Comparison of ENCODE assay signal across 12 cellular contexts in the genomic region with DNA sequence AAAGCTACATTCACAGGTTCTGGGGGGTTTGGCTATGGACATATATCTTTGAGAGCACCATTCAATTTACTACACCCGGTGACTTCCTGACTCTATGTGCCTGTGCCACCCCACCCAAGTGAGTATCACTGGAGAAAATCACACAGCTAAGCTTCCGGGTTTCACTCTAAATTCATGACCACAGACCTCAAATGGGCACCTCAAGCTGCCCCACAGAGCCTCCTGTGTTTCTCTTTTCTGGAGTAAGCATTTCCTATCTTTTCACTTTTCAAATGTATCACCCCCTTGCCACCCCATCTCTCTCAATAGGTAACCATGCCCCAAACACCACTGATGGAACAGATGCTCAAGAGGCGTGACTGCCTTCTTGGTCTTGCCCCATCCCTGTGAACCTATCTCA. TPM values are rescaled to one million over a fixed set of nuclear protein-coding genes. Genes with fewer than 3 reads are reported as not detected.
A peak's percentile ranks its signal among the peaks of the same experiment; 100 is the strongest.
DNase-seq lines count a peak whose midpoint lies in the region; ATAC-seq, FAIRE-seq and TF ChIP-seq lines count a peak whose summit lies in the region.
"Had no signal": no experiment of that assay in that cellular context is flagged by ENCODE, and none has a peak within 500 bp of the region (broad histone marks: within the 10 kb centered on the region; RNA-seq: fewer than 3 reads in every experiment).

No MANE protein-coding gene starts in this region.

- H3K4me1 Mint-ChIP-seq in CD14-positive monocyte (peaks cover 76% of the 10 kb centered on the region), type B pancreatic cell (ENCODE audit: unreplicated experiment) (no peaks in the 10 kb centered on the region)
- peaks cover 41 to 44% of the 10 kb centered on the region in 2 donors for H3K4me1 Mint-ChIP-seq in effector memory CD8-positive, alpha-beta T cell (ENCODE audit: low read depth in 2 of 2)

- H3K27me3 Mint-ChIP-seq in CD14-positive monocyte (ENCODE audit: low read depth in 3 of 3) (peaks cover 0 to 3% (median 2%) of the 10 kb centered on the region in 3 donors), type B pancreatic cell (peaks cover 14% of the 10 kb centered on the region)
- H3K27me3 Mint-ChIP-seq in effector memory CD8-positive, alpha-beta T cell = no peaks in the 10 kb centered on the region

- DNase-seq in CD14-positive monocyte (ENCODE audit: low spot score) (no peak), GM12892 (ENCODE audit: insufficient read length) (no peak), RPMI8226 (peak; percentile 44), type B pancreatic cell (ENCODE audit: extremely low spot score, unreplicated experiment) (no peak), SKM-1 treated with dmso at 0.1 percent for 144 hours (lab: John Stamatoyannopoulos, UW; ENCODE audit: unreplicated experiment) (no peak), glomerular visceral epithelial cell (ENCODE audit: extremely low spot score) (no peak)
- no peak for DNase-seq in effector memory CD8-positive, alpha-beta T cell
- DNase-seq: foreskin fibroblast; stimulated activated naive CD4-positive, alpha-beta T cell; SW 1271 had no signal

- H3K36me3 Mint-ChIP-seq in CD14-positive monocyte (peaks cover 0 to 7% of the 10 kb centered on the region in 2 donors), type B pancreatic cell (no peaks in the 10 kb centered on the region)
- H3K36me3 Mint-ChIP-seq in effector memory CD8-positive, alpha-beta T cell (ENCODE audit: insufficient read depth) = peaks cover 3% of the 10 kb centered on the region

- no peak for TF ChIP-seq POLR2A in GM12892 (IDR thresholded peaks at IDR 0.05; ENCODE audit: low read depth, low read length)

- intact Hi-C loops in CD14-positive monocyte (cut with micrococcal nuclease) = no loop called here

- peak; percentile 64 for FAIRE-seq in GM12892 (lab: Jason Lieb, UNC)

- TF ChIP-seq CTCF in CD14-positive monocyte (IDR thresholded peaks at IDR 0.05) = no peak
- no peak for TF ChIP-seq CTCF in type B pancreatic cell (conservative IDR thresholded peaks at IDR 0.05)

- H3K27ac Mint-ChIP-seq in CD14-positive monocyte = peak overlapping the region in 6 of 7 donors; percentile 2 to 78 (median 50)
- peak overlapping the region; percentile 81 for H3K27ac Mint-ChIP-seq in effector memory CD8-positive, alpha-beta T cell
- no peak overlapping the region for H3K27ac Mint-ChIP-seq in type B pancreatic cell

- ATAC-seq in effector memory CD8-positive, alpha-beta T cell (replicated peaks) = peak; percentile 87
- no peak for ATAC-seq in HG03442 (IDR thresholded peaks at IDR 0.05; ENCODE audit: unreplicated experiment)
- ATAC-seq: psoas muscle had no signal

- peaks cover 0 to 2% (median 0%) of the 10 kb centered on the region in 7 donors for H3K9me3 Mint-ChIP-seq in CD14-positive monocyte
- no peaks in the 10 kb centered on the region for H3K9me3 Mint-ChIP-seq in effector memory CD8-positive, alpha-beta T cell
- peaks cover 16% of the 10 kb centered on the region for H3K9me3 Mint-ChIP-seq in type B pancreatic cell

- no peak overlapping the region for H3K4me3 Mint-ChIP-seq in CD14-positive monocyte
- peak overlapping the region; percentile 36 to 66 for H3K4me3 Mint-ChIP-seq in effector memory CD8-positive, alpha-beta T cell
- H3K4me3 Mint-ChIP-seq in type B pancreatic cell = no peak overlapping the region

RNA-seq across cellular contexts. Expression of a gene that starts 49.2 kb away (rescaled TPM):
- polyA plus RNA-seq in CD14-positive monocyte = 10 to 100 TPM; 26.1 to 35.8 TPM
- polyA plus RNA-seq in GM12892 (2012; ENCODE audit: missing spikeins) = 142 TPM
- total RNA-seq in type B pancreatic cell (ENCODE audit: low replicate concordance) = 4.6 and 19.3 TPM in 2 replicates

Comparison
In these comparisons a context has a peak if more than half of its experiments do, and no peak if none do; other contexts are left out.
1. H3K4me3 Mint-ChIP-seq: peak in effector memory CD8-positive, alpha-beta T cell (2 of 2); none in CD14-positive monocyte (0 of 2) and type B pancreatic cell (single experiment).